Comparison of ENCODE assay signal across 12 cellular contexts in genomic region chr1:59434336-59434735, GRCh38.
DNase-seq lines count a peak whose midpoint lies in the region; ATAC-seq and TF ChIP-seq lines count a peak whose summit lies in the region.
"Had no signal": no experiment of that assay in that cellular context is flagged by ENCODE, and none has a peak within 500 bp of the region (broad histone marks: within the 10 kb centered on the region; RNA-seq: fewer than 3 reads in every experiment).

No MANE protein-coding gene starts in this region.

- no peaks in the 10 kb centered on the region for H3K27me3 Mint-ChIP-seq in activated naive CD8-positive, alpha-beta T cell treated with anti-CD3 and anti-CD28 coated beads, Interleukin-2, amount 50 U/mL, for 24 hours
- no peaks in the 10 kb centered on the region for H3K27me3 Mint-ChIP-seq in activated naive CD8-positive, alpha-beta T cell treated with anti-CD3 and anti-CD28 coated beads for 36 hours
- no peaks in the 10 kb centered on the region for H3K27me3 Mint-ChIP-seq in CD8-positive, alpha-beta memory T cell
- H3K27me3 Mint-ChIP-seq in endothelial cell (ENCODE audit: unreplicated experiment), result peaks cover 9% of the 10 kb centered on the region

- POLR2A ChIA-PET in CD8-positive, alpha-beta memory T cell (lab: Charles Lee), result no interaction called here

- intact Hi-C loops in thyroid gland (cut with DNase I), result no loop called here

- H3K4me3 Mint-ChIP-seq in activated naive CD8-positive, alpha-beta T cell treated with anti-CD3 and anti-CD28 coated beads, Interleukin-2, amount 50 U/mL, for 24 hours, result no peak overlapping the region
- H3K4me3 Mint-ChIP-seq in activated naive CD8-positive, alpha-beta T cell treated with anti-CD3 and anti-CD28 coated beads for 36 hours, result no peak overlapping the region
- H3K4me3 Mint-ChIP-seq in CD8-positive, alpha-beta memory T cell, result no peak overlapping the region
- no peak overlapping the region for H3K4me3 Mint-ChIP-seq in endothelial cell (ENCODE audit: unreplicated experiment)
- H3K4me3 Mint-ChIP-seq: T-helper 2 cell treated with Interferon-gamma antibody and Interleukin-4, amounts not matched to agents 5 μg/mL and 100 μg/mL, for 36 hours had no signal

- H3K27ac ChIP-seq in SJSA1 (peak overlapping the region; percentile 91), thyroid gland (no peak overlapping the region)
- H3K27ac ChIP-seq in CD8-positive, alpha-beta memory T cell (ENCODE audit: low read depth, low read length), result no peak overlapping the region

- no peak for ATAC-seq in activated naive CD8-positive, alpha-beta T cell treated with anti-CD3 and anti-CD28 coated beads, Interleukin-2, amount 50 U/mL, for 24 hours

- TF ChIP-seq POLR2A in thyroid gland (IDR thresholded peaks at IDR 0.05), result no peak

- H3K4me1 ChIP-seq in SJSA1 (replicated peaks), result peaks cover 44% of the 10 kb centered on the region
- peaks cover 15 to 27% of the 10 kb centered on the region in 2 donors for H3K4me1 ChIP-seq in thyroid gland
- H3K4me1 ChIP-seq in CD8-positive, alpha-beta memory T cell (ENCODE audit: insufficient read depth, low read length), result no peaks in the 10 kb centered on the region

- H3K36me3 Mint-ChIP-seq in activated naive CD8-positive, alpha-beta T cell treated with anti-CD3 and anti-CD28 coated beads, Interleukin-2, amount 50 U/mL, for 24 hours (ENCODE audit: low read depth), result no peaks in the 10 kb centered on the region
- peaks cover 2% of the 10 kb centered on the region for H3K36me3 Mint-ChIP-seq in activated naive CD8-positive, alpha-beta T cell treated with anti-CD3 and anti-CD28 coated beads for 36 hours
- peaks cover 0 to 3% (median 0%) of the 10 kb centered on the region in 3 donors for H3K36me3 Mint-ChIP-seq in CD8-positive, alpha-beta memory T cell
- H3K36me3 Mint-ChIP-seq in endothelial cell (ENCODE audit: low read depth, unreplicated experiment), result peaks cover 11% of the 10 kb centered on the region

- peak overlapping the region; percentile 92 for H3K27ac Mint-ChIP-seq in activated naive CD8-positive, alpha-beta T cell treated with anti-CD3 and anti-CD28 coated beads, Interleukin-2, amount 50 U/mL, for 24 hours
- H3K27ac Mint-ChIP-seq in activated naive CD8-positive, alpha-beta T cell treated with anti-CD3 and anti-CD28 coated beads for 36 hours, result no peak overlapping the region
- no peak overlapping the region for H3K27ac Mint-ChIP-seq in CD8-positive, alpha-beta memory T cell
- no peak overlapping the region for H3K27ac Mint-ChIP-seq in endothelial cell (ENCODE audit: unreplicated experiment)
- H3K27ac Mint-ChIP-seq: T-helper 2 cell treated with Interferon-gamma antibody and Interleukin-4, amounts not matched to agents 5 μg/mL and 100 μg/mL, for 36 hours had no signal

- H3K4me1 Mint-ChIP-seq in activated naive CD8-positive, alpha-beta T cell treated with anti-CD3 and anti-CD28 coated beads, Interleukin-2, amount 50 U/mL, for 24 hours, result peaks cover 40% of the 10 kb centered on the region
- peaks cover 16% of the 10 kb centered on the region for H3K4me1 Mint-ChIP-seq in activated naive CD8-positive, alpha-beta T cell treated with anti-CD3 and anti-CD28 coated beads for 36 hours
- no peaks in the 10 kb centered on the region for H3K4me1 Mint-ChIP-seq in CD8-positive, alpha-beta memory T cell
- peaks cover 33% of the 10 kb centered on the region for H3K4me1 Mint-ChIP-seq in endothelial cell (ENCODE audit: unreplicated experiment)

- CTCF ChIA-PET in CD8-positive, alpha-beta memory T cell (lab: Charles Lee), result interaction anchor here (1.3 kb wide), 1 partner anchor 10 kb away, joined by 3 read pairs; no protein-coding TSS in a partner anchor

- 45 to 55% methylated on average over 3 of the region's 3 CpGs for WGBS in thyroid gland, 2 donors

- no peak overlapping the region for H3K4me3 ChIP-seq in SJSA1
- H3K4me3 ChIP-seq in thyroid gland (replicated peaks in 1 of 3), result no peak overlapping the region
- H3K4me3 ChIP-seq in CD8-positive, alpha-beta memory T cell (ENCODE audit: low read length), result no peak overlapping the region

- no peak for DNase-seq in activated naive CD8-positive, alpha-beta T cell treated with anti-CD3 and anti-CD28 coated beads, Interleukin-2, amount 50 U/mL, for 24 hours
- DNase-seq in activated naive CD8-positive, alpha-beta T cell treated with anti-CD3 and anti-CD28 coated beads for 36 hours, result no peak
- DNase-seq in SJSA1 (ENCODE audit: low read depth in 1 of 2, low spot score in 2 of 2), result peak; percentile 92
- peak; percentile 69 for DNase-seq in islet precursor cell
- peak; percentile 64 to 65 for DNase-seq in thyroid gland
- DNase-seq in CD8-positive, alpha-beta memory T cell, result no peak
- DNase-seq in endothelial cell (ENCODE audit: low spot score), result no peak
- DNase-seq in COLO829 (ENCODE audit: low spot score), result no peak
- DNase-seq: GF-D8; NCI-H1930; stimulated activated naive CD4-positive, alpha-beta T cell treated with Interleukin-2 at 50 U/mL for 16 hours had no signal

- H3K9me3 ChIP-seq in SJSA1 (replicated peaks), result no peaks in the 10 kb centered on the region
- H3K9me3 ChIP-seq in thyroid gland, result no peaks in the 10 kb centered on the region
- H3K9me3 ChIP-seq in CD8-positive, alpha-beta memory T cell (ENCODE audit: low read length), result no peaks in the 10 kb centered on the region

- H3K27me3 ChIP-seq in SJSA1 (replicated peaks) (no peaks in the 10 kb centered on the region), thyroid gland (no peaks in the 10 kb centered on the region)
- no peaks in the 10 kb centered on the region for H3K27me3 ChIP-seq in CD8-positive, alpha-beta memory T cell (ENCODE audit: insufficient read depth, low read length, poor library complexity, severe bottlenecking)

- H3K36me3 ChIP-seq in SJSA1, result no peaks in the 10 kb centered on the region
- no peaks in the 10 kb centered on the region for H3K36me3 ChIP-seq in thyroid gland
- no peaks in the 10 kb centered on the region for H3K36me3 ChIP-seq in CD8-positive, alpha-beta memory T cell (ENCODE audit: insufficient read depth, low read length)

- TF ChIP-seq CTCF in thyroid gland (IDR thresholded peaks at IDR 0.05) (no peak), endothelial cell (IDR thresholded peaks at IDR 0.05; ENCODE audit: unreplicated experiment) (no peak)

- H3K9me3 Mint-ChIP-seq in activated naive CD8-positive, alpha-beta T cell treated with anti-CD3 and anti-CD28 coated beads, Interleukin-2, amount 50 U/mL, for 24 hours, result no peaks in the 10 kb centered on the region
- no peaks in the 10 kb centered on the region for H3K9me3 Mint-ChIP-seq in activated naive CD8-positive, alpha-beta T cell treated with anti-CD3 and anti-CD28 coated beads for 36 hours
- H3K9me3 Mint-ChIP-seq in CD8-positive, alpha-beta memory T cell, result no peaks in the 10 kb centered on the region
- H3K9me3 Mint-ChIP-seq in endothelial cell (ENCODE audit: unreplicated experiment), result no peaks in the 10 kb centered on the region
- H3K9me3 Mint-ChIP-seq: T-helper 2 cell treated with Interferon-gamma antibody and Interleukin-4, amounts not matched to agents 5 μg/mL and 100 μg/mL, for 36 hours had no signal

Comparison
In these comparisons a context has a peak if more than half of its experiments do, and no peak if none do; other contexts are left out.
1. DNase-seq: peak in SJSA1 (2 of 2), islet precursor cell (single experiment) and thyroid gland (2 of 2); none in activated naive CD8-positive, alpha-beta T cell treated with anti-CD3 and anti-CD28 coated beads, Interleukin-2, amount 50 U/mL, for 24 hours (single experiment), activated naive CD8-positive, alpha-beta T cell treated with anti-CD3 and anti-CD28 coated beads for 36 hours (single experiment), CD8-positive, alpha-beta memory T cell (0 of 5), endothelial cell (single experiment) and COLO829 (single experiment).